8 cellular contexts compared by ENCODE assay signal in genomic region chr19:927044-927706, GRCh38. TPM values are rescaled to one million over a fixed set of nuclear protein-coding genes. Genes with fewer than 3 reads are reported as not detected.
DNase-seq lines count a peak whose midpoint lies in the region; ATAC-seq and TF ChIP-seq lines count a peak whose summit lies in the region.

No MANE protein-coding gene starts in this region.

- ATAC-seq in HG03159 (IDR thresholded peaks at IDR 0.05; ENCODE audit: unreplicated experiment) = no peak

- peak overlapping the region; percentile 60 for H3K27ac ChIP-seq in neural cell (ENCODE audit: low read length)

- H3K4me2 ChIP-seq in neural cell (ENCODE audit: low read length) = peak overlapping the region; percentile 39

- DNase-seq in GM12865 (ENCODE audit: low read depth) (peak; percentile 46), NT2/D1 (ENCODE audit: low read depth, low spot score) (no peak), epithelial cell of esophagus (ENCODE audit: low read depth) (no peak), COLO829 (ENCODE audit: low spot score) (no peak), NCI-H187 treated with DMSO at 0.1 percent for 48 hours (lab: John Stamatoyannopoulos, UW) (no peak), SHP77 treated with DMSO at 0.1 percent for 48 hours (lab: John Stamatoyannopoulos, UW) (no peak)

- no peak overlapping the region for H2AFZ ChIP-seq in neural cell (ENCODE audit: low read depth, low read length)

- H3K9ac ChIP-seq in NT2/D1 (ENCODE audit: insufficient read length, low read depth) = peak overlapping the region; percentile 72
- H3K9ac ChIP-seq in neural cell (ENCODE audit: low read length) = peak overlapping the region; percentile 85

- H4K20me1 ChIP-seq in neural cell (ENCODE audit: insufficient read depth) = no peaks in the 10 kb centered on the region

- peaks cover 33% of the 10 kb centered on the region for H3K36me3 ChIP-seq in NT2/D1 (ENCODE audit: insufficient read depth, insufficient read length, low read length)
- no peaks in the 10 kb centered on the region for H3K36me3 ChIP-seq in neural cell (ENCODE audit: insufficient read depth, low read length)

- H3K4me1 ChIP-seq in NT2/D1 (ENCODE audit: insufficient read depth, insufficient read length) = peaks cover 13% of the 10 kb centered on the region

- H3K79me2 ChIP-seq in neural cell (replicated peaks; ENCODE audit: insufficient read depth, low read length) = peaks cover 11% of the 10 kb centered on the region

- H3K9me3 ChIP-seq in NT2/D1 (ENCODE audit: insufficient read depth, low read length) (no peaks in the 10 kb centered on the region), neural cell (ENCODE audit: low read length) (no peaks in the 10 kb centered on the region)

- TF ChIP-seq CTCF in GM12865 (IDR thresholded peaks at IDR 0.05; ENCODE audit: insufficient read depth, low read depth, low read length, missing control alignments) (no peak), epithelial cell of esophagus (IDR thresholded peaks at IDR 0.05; ENCODE audit: insufficient read depth, low read depth, low read length, missing control alignments) (no peak), neural cell (IDR thresholded peaks at IDR 0.05; ENCODE audit: poor library complexity, severe bottlenecking) (no peak)

- no peak for TF ChIP-seq EP300 in neural cell (conservative IDR thresholded peaks at IDR 0.05; ENCODE audit: poor library complexity, severe bottlenecking)

- no peaks in the 10 kb centered on the region for H3K9me2 ChIP-seq in neural cell (ENCODE audit: insufficient read depth, low read length)

- no peaks in the 10 kb centered on the region for H3K27me3 ChIP-seq in NT2/D1 (ENCODE audit: insufficient read depth, insufficient read length)
- H3K27me3 ChIP-seq in neural cell (ENCODE audit: insufficient read depth, low read depth, low read length) = no peaks in the 10 kb centered on the region

- no peaks in the 10 kb centered on the region for H3F3A ChIP-seq in neural cell (ENCODE audit: insufficient read depth, low read length, poor library complexity, severe bottlenecking)

- H3K4me3 ChIP-seq in GM12865 (ENCODE audit: low read depth, low read length) (peak overlapping the region; percentile 87), NT2/D1 (ENCODE audit: insufficient read length, low read depth) (peak overlapping the region; percentile 86), epithelial cell of esophagus (ENCODE audit: low read length) (peak overlapping the region; percentile 76), neural cell (ENCODE audit: low read length) (peak overlapping the region; percentile 84)

- TF ChIP-seq RAD21 in neural cell (conservative IDR thresholded peaks at IDR 0.05) = no peak

TF ChIP-seq in neural cell, 6 proteins besides CTCF, POLR2A, EP300 and RAD21:
- TF ChIP-seq EZH2 (IDR thresholded peaks at IDR 0.05; ENCODE audit: borderline replicate concordance, insufficient read depth, low read length, poor library complexity, severe bottlenecking) = no peak
- no peak for TF ChIP-seq REST (IDR thresholded peaks at IDR 0.05; ENCODE audit: borderline replicate concordance)
- TF ChIP-seq MXI1 (conservative IDR thresholded peaks at IDR 0.05; ENCODE audit: poor library complexity, severe bottlenecking) = no peak
- TF ChIP-seq TAF1 (IDR thresholded peaks at IDR 0.05; ENCODE audit: low read depth) = no peak
- no peak for TF ChIP-seq POLR2AphosphoS5 (IDR thresholded peaks at IDR 0.05)
- TF ChIP-seq SMC3 (conservative IDR thresholded peaks at IDR 0.05; ENCODE audit: poor library complexity) = no peak

RNA-seq across cellular contexts. Expression of gene ARID3A, which starts 1.3 kb away (rescaled TPM):
- polyA plus RNA-seq in neural cell = 5.7 and 11.4 TPM in 2 replicates
- polyA minus RNA-seq in neural cell = 14.7 and 20.5 TPM in 2 replicates

RNA-seq across cellular contexts. Expression of gene KISS1R, which starts 10.0 kb away (rescaled TPM):
- polyA plus RNA-seq in neural cell = 0.76 and 5.4 TPM in 2 replicates
- polyA minus RNA-seq in neural cell = 1.2 TPM in 1 of 2 replicates, not detected in the other

RNA-seq across cellular contexts. Expression of gene R3HDM4, which starts 14.2 kb away (rescaled TPM):
- 51.2 and 71.8 TPM in 2 replicates for polyA plus RNA-seq in neural cell
- 41.9 and 44.6 TPM in 2 replicates for polyA minus RNA-seq in neural cell

RNA-seq across cellular contexts. Expression of gene RNU6-9, which starts 33.9 kb away (rescaled TPM):
- not detected in 2 replicates for polyA plus RNA-seq in neural cell
- not detected in 2 replicates for polyA minus RNA-seq in neural cell

RNA-seq across cellular contexts. Expression of gene MED16, which starts 34.2 kb away (rescaled TPM):
- 13.3 and 17.0 TPM in 2 replicates for polyA plus RNA-seq in neural cell
- polyA minus RNA-seq in neural cell = 31.1 and 31.2 TPM in 2 replicates
